Comparison of ENCODE assay signal across 1 cellular context in the genomic region with DNA sequence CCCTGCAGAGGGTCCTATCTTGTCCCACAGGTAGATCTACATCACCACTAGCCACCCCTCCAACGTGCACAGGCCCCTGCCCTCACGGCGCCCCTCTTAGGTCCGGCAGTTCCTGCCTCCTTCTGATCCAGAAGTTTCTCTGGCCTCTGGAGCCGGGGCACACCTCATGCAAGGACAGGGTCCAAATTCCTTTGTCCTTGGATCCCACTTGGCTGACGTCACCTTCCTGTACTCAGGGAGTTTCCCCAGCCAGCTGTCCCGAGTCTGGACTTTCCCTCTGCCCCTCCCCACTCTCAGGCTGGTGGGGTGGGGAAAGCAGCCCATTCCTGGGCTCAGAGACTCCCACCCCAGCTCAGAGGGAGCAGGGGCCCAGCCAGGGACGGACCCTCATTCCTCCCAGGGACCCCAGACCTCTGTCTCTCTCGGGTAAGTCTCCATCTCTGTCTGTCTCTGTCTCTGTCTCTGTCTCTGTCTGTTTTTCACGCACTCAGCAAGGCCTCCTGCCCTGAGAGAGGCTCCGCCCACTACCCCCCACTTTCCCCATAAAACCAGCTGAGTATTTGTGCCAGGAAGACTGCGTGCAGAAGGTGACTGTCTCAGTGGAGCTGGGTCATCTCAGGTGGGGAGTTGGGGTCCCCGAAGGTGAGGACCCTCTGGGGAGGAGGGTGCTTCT.
TF ChIP-seq lines count a peak whose summit lies in the region.

A gene with protein sequence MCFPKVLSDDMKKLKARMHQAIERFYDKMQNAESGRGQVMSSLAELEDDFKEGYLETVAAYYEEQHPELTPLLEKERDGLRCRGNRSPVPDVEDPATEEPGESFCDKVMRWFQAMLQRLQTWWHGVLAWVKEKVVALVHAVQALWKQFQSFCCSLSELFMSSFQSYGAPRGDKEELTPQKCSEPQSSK (plus strand): TSS at position 572 of the 673 bp plus-strand sequence. CDS start 172 bp downstream, outside the sequence.

TF ChIP-seq in SK-N-SH treated with all-trans-retinoic acid at 6 μM for 48 hours, 23 proteins besides CTCF, POLR2A, EP300 and RAD21 (continued from another document):
- TF ChIP-seq RARB (CRISPR knock-in tag; IDR thresholded peaks at IDR 0.05) (no peak), PPARA (CRISPR knock-in tag; IDR thresholded peaks at IDR 0.05; ENCODE audit: borderline replicate concordance) (no peak), ZNF8 (CRISPR knock-in tag; IDR thresholded peaks at IDR 0.05) (no peak), ESRRG (CRISPR knock-in tag; IDR thresholded peaks at IDR 0.05) (no peak), ISL1 (CRISPR knock-in tag; IDR thresholded peaks at IDR 0.05) (no peak)
